Comparison of ENCODE assay signal across 8 cellular contexts in genomic region chr7:107147464-107148214, GRCh38. TPM values are rescaled to one million over a fixed set of nuclear protein-coding genes. Genes with fewer than 3 reads are reported as not detected.
DNase-seq lines count a peak whose midpoint lies in the region; ATAC-seq and TF ChIP-seq lines count a peak whose summit lies in the region.

No MANE protein-coding gene starts in this region.

- TF ChIP-seq EP300 in Ishikawa (IDR thresholded peaks at IDR 0.05; ENCODE audit: borderline replicate concordance) = no peak

- ATAC-seq in foreskin keratinocyte (peak; percentile 79), GM21515 (IDR thresholded peaks at IDR 0.05; ENCODE audit: unreplicated experiment) (no peak)

- H3K27me3 ChIP-seq in foreskin keratinocyte = no peaks in the 10 kb centered on the region

- H3K27ac ChIP-seq in foreskin keratinocyte = no peak overlapping the region

- peak; percentile 71 for TF ChIP-seq RAD21 in Ishikawa (IDR thresholded peaks at IDR 0.05; ENCODE audit: low read depth)

- DNase-seq in stimulated activated naive CD4-positive, alpha-beta T cell (lab: John Stamatoyannopoulos, UW) = peak in 4 of 6 experiments; percentile 9 to 41 (median 28)
- DNase-seq in stimulated activated naive CD4-positive, alpha-beta T cell treated with Interleukin-2 at 50 U/mL for 16 hours (lab: John Stamatoyannopoulos, UW) = no peak
- peak; percentile 28 for DNase-seq in activated CD4-positive, alpha-beta T cell treated with anti-CD3 and anti-CD28 coated beads, Interleukin-2, amount 50 U/mL, for 1 hour
- peak in 1 of 2 donors; percentile 26 for DNase-seq in foreskin keratinocyte
- DNase-seq in progenitor cell of endocrine pancreas (ENCODE audit: low spot score, unreplicated experiment) = no peak
- DNase-seq in NCI-H2107 (lab: John Stamatoyannopoulos, UW) = no peak

- TF ChIP-seq CTCF in foreskin keratinocyte (conservative IDR thresholded peaks at IDR 0.05) = peak; percentile 77
- peak; percentile 62 for TF ChIP-seq CTCF in progenitor cell of endocrine pancreas (IDR thresholded peaks at IDR 0.05; ENCODE audit: unreplicated experiment)

- H3K4me3 Mint-ChIP-seq in progenitor cell of endocrine pancreas (ENCODE audit: low read depth) = no peak overlapping the region

- H3K4me1 ChIP-seq in foreskin keratinocyte = peaks cover 3% of the 10 kb centered on the region

- H3K4me1 Mint-ChIP-seq in progenitor cell of endocrine pancreas (ENCODE audit: low read depth) = peaks cover 4% of the 10 kb centered on the region

- no peaks in the 10 kb centered on the region for H3K36me3 Mint-ChIP-seq in progenitor cell of endocrine pancreas (ENCODE audit: insufficient read depth)

- H3K9me3 Mint-ChIP-seq in progenitor cell of endocrine pancreas (ENCODE audit: low read depth) = no peaks in the 10 kb centered on the region

- H3K27me3 Mint-ChIP-seq in progenitor cell of endocrine pancreas = no peaks in the 10 kb centered on the region

- no peak overlapping the region for H3K27ac Mint-ChIP-seq in progenitor cell of endocrine pancreas

TF ChIP-seq in Ishikawa, 13 proteins besides CTCF, POLR2A, EP300 and RAD21:
- TF ChIP-seq CREB1 (IDR thresholded peaks at IDR 0.05; ENCODE audit: low read depth) (0 out of 2 replicates have a peak, but pooled peaks have one; percentile 9), ZBTB7A (IDR thresholded peaks at IDR 0.05; ENCODE audit: low read depth) (no peak), REST (IDR thresholded peaks at IDR 0.05; ENCODE audit: low read depth) (no peak), TAF1 (IDR thresholded peaks at IDR 0.05; ENCODE audit: low read depth) (no peak), TEAD4 (IDR thresholded peaks at IDR 0.05) (no peak), FOXM1 (IDR thresholded peaks at IDR 0.05; ENCODE audit: borderline replicate concordance, low read depth) (no peak)

RNA-seq across cellular contexts. Expression of gene HBP1, which starts 21.2 kb away (rescaled TPM):
- total RNA-seq in foreskin keratinocyte = 19.8 and 23.8 TPM in 2 replicates
- polyA plus RNA-seq in foreskin keratinocyte = 10.1 and 10.2 TPM in 2 replicates
- 52.5 and 53.0 TPM in 2 replicates for total RNA-seq in progenitor cell of endocrine pancreas

Comparison
In these comparisons a context has a peak if more than half of its experiments do, and no peak if none do; other contexts are left out.
1. DNase-seq: peak in stimulated activated naive CD4-positive, alpha-beta T cell (4 of 6) and activated CD4-positive, alpha-beta T cell treated with anti-CD3 and anti-CD28 coated beads, Interleukin-2, amount 50 U/mL, for 1 hour (single experiment); none in stimulated activated naive CD4-positive, alpha-beta T cell treated with Interleukin-2 at 50 U/mL for 16 hours (single experiment), progenitor cell of endocrine pancreas (single experiment) and NCI-H2107 (single experiment).